Comparison of ENCODE assay signal across 10 cellular contexts in the genomic region with DNA sequence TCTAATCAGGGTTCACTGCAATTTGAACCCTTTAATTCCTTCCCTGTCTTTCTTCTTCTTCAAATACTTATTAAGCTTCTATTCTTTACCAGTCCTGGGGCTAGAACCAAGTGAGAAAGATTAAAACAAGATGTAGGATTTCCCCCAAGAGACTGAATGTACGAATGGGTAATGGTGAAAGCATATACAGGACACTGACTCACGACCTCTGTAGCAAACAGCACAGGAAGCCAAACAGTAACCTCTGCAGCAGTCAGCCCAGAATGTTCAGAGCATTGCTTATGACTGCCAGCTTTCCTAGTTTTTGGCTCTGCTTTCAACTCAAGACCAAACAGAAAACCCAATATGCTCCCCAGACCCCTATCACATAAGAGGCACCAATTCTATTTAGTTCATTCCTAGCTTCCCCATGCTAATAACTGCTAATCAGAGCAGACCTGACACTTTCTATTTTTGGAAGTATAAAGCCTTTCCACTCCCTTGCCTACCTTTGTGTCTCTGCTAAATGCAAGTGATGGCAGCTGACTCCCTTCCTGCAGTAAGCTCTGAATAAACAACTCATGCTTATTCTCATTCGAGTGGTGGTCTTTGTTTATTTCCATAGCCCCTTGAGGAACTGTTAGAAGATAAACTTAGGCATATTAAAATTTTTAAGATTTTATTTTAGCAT.
DNase-seq lines count a peak whose midpoint lies in the region; ATAC-seq and TF ChIP-seq lines count a peak whose summit lies in the region.
"Had no signal": no experiment of that assay in that cellular context is flagged by ENCODE, and none has a peak within 500 bp of the region (broad histone marks: within the 10 kb centered on the region; RNA-seq: fewer than 3 reads in every experiment).

No MANE protein-coding gene starts in this region.

- no peak overlapping the region for H3K4me3 Mint-ChIP-seq in MCF 10A (ENCODE audit: unreplicated experiment)
- no peak overlapping the region for H3K4me3 Mint-ChIP-seq in activated T-helper 17 cell treated with anti-CD3 and anti-CD28 coated beads, Interleukin-2, amount 50 U/mL, for 72 hours
- no peak overlapping the region for H3K4me3 Mint-ChIP-seq in activated CD4-positive, alpha-beta memory T cell treated with anti-CD3 and anti-CD28 coated beads for 36 hours
- H3K4me3 Mint-ChIP-seq: CD4-positive, alpha-beta memory T cell; T-helper 2 cell treated with Interferon-gamma antibody and Interleukin-4, amounts not matched to agents 5 μg/mL and 100 μg/mL, for 36 hours had no signal

- no peaks in the 10 kb centered on the region for H3K4me1 ChIP-seq in breast epithelium
- H3K4me1 ChIP-seq in trophoblast cell (ENCODE audit: control insufficient read depth in 1 of 2, insufficient read depth in 2 of 2, low read length in 2 of 2), result no peaks in the 10 kb centered on the region

- no peak overlapping the region for H3K4ac ChIP-seq in trophoblast cell (ENCODE audit: low read depth, low read length)

- H3K36me3 ChIP-seq in breast epithelium, result no peaks in the 10 kb centered on the region
- no peaks in the 10 kb centered on the region for H3K36me3 ChIP-seq in trophoblast cell (ENCODE audit: control insufficient read depth in 1 of 2, insufficient read depth in 2 of 2, low read length in 2 of 2)

- H3K9me3 ChIP-seq in breast epithelium (no peaks in the 10 kb centered on the region), trophoblast cell (ENCODE audit: insufficient read depth, low read depth, low read length) (no peaks in the 10 kb centered on the region)

- H2BK12ac ChIP-seq in trophoblast cell (ENCODE audit: low read length), result no peak overlapping the region

- H3K14ac ChIP-seq in trophoblast cell (ENCODE audit: low read length), result no peak overlapping the region

- DNase-seq in MCF 10A (ENCODE audit: unreplicated experiment) (peak; percentile 43), breast epithelium (ENCODE audit: low spot score in 2 of 2) (no peak), left ventricle myocardium superior (no peak), trophoblast cell (no peak), NK-92 (lab: John Stamatoyannopoulos, UW; ENCODE audit: unreplicated experiment) (no peak)
- DNase-seq in activated CD4-positive, alpha-beta memory T cell treated with anti-CD3 and anti-CD28 coated beads for 36 hours, result no peak
- DNase-seq: CD4-positive, alpha-beta memory T cell had no signal

- no peak overlapping the region for H3K4me2 ChIP-seq in trophoblast cell (ENCODE audit: low read length)

- H2BK120ac ChIP-seq in trophoblast cell (ENCODE audit: insufficient read depth, low read length, poor library complexity), result no peak overlapping the region

- H3K18ac ChIP-seq in trophoblast cell (ENCODE audit: low read length), result no peak overlapping the region

- H2AK5ac ChIP-seq in trophoblast cell (ENCODE audit: low read length), result no peak overlapping the region

- H2AFZ ChIP-seq in trophoblast cell (ENCODE audit: insufficient read depth, low read length, poor library complexity), result no peak overlapping the region

- H4K91ac ChIP-seq in trophoblast cell (ENCODE audit: low read depth, low read length), result no peak overlapping the region

- no peaks in the 10 kb centered on the region for H3K79me1 ChIP-seq in trophoblast cell (ENCODE audit: low read length)

- TF ChIP-seq CTCF in MCF 10A (IDR thresholded peaks at IDR 0.05; ENCODE audit: unreplicated experiment) (no peak), breast epithelium (IDR thresholded peaks at IDR 0.05) (no peak)

- H2BK5ac ChIP-seq in trophoblast cell (ENCODE audit: low read depth, low read length, poor library complexity), result no peak overlapping the region

- H3K4me1 Mint-ChIP-seq in MCF 10A (ENCODE audit: insufficient read depth, unreplicated experiment), result peaks cover 9% of the 10 kb centered on the region
- H3K4me1 Mint-ChIP-seq in activated T-helper 17 cell treated with anti-CD3 and anti-CD28 coated beads, Interleukin-2, amount 50 U/mL, for 72 hours, result no peaks in the 10 kb centered on the region
- H3K4me1 Mint-ChIP-seq in activated CD4-positive, alpha-beta memory T cell treated with anti-CD3 and anti-CD28 coated beads for 36 hours (ENCODE audit: low read depth), result no peaks in the 10 kb centered on the region
- H3K4me1 Mint-ChIP-seq: CD4-positive, alpha-beta memory T cell had no signal

- peak; percentile 64 for ATAC-seq in activated T-helper 17 cell treated with anti-CD3 and anti-CD28 coated beads, Interleukin-2, amount 50 U/mL, for 72 hours (replicated peaks)
- peak; percentile 95 for ATAC-seq in left ventricle myocardium superior
- no peak for ATAC-seq in GM21367 (IDR thresholded peaks at IDR 0.05; ENCODE audit: unreplicated experiment)

- CTCF ChIA-PET in MCF 10A (lab: Yijun Ruan, JAX), result interaction anchor here (0.6 to 1.3 kb wide), 2 partner anchors 10 to 14 kb away, joined by 3 read pairs; no protein-coding TSS in a partner anchor
- CTCF ChIA-PET in activated CD4-positive, alpha-beta memory T cell treated with anti-CD3 and anti-CD28 coated beads for 36 hours (lab: Charles Lee), result interaction anchor here (0.5 kb wide), 1 partner anchor 96 kb away, joined by 3 read pairs; no protein-coding TSS in a partner anchor

- peak overlapping the region; percentile 54 for H3K27ac Mint-ChIP-seq in MCF 10A (ENCODE audit: low read depth, unreplicated experiment)
- H3K27ac Mint-ChIP-seq in activated T-helper 17 cell treated with anti-CD3 and anti-CD28 coated beads, Interleukin-2, amount 50 U/mL, for 72 hours, result no peak overlapping the region
- H3K27ac Mint-ChIP-seq in activated CD4-positive, alpha-beta memory T cell treated with anti-CD3 and anti-CD28 coated beads for 36 hours, result no peak overlapping the region
- H3K27ac Mint-ChIP-seq: CD4-positive, alpha-beta memory T cell; T-helper 2 cell treated with Interferon-gamma antibody and Interleukin-4, amounts not matched to agents 5 μg/mL and 100 μg/mL, for 36 hours had no signal

- POLR2A ChIA-PET in MCF 10A (lab: Yijun Ruan, JAX), result no interaction called here
- POLR2A ChIA-PET in activated CD4-positive, alpha-beta memory T cell treated with anti-CD3 and anti-CD28 coated beads for 36 hours (lab: Charles Lee), result no interaction called here

- no peaks in the 10 kb centered on the region for H3K36me3 Mint-ChIP-seq in MCF 10A (ENCODE audit: insufficient read depth, unreplicated experiment)
- no peaks in the 10 kb centered on the region for H3K36me3 Mint-ChIP-seq in activated T-helper 17 cell treated with anti-CD3 and anti-CD28 coated beads, Interleukin-2, amount 50 U/mL, for 72 hours (ENCODE audit: low read depth)
- H3K36me3 Mint-ChIP-seq in activated CD4-positive, alpha-beta memory T cell treated with anti-CD3 and anti-CD28 coated beads for 36 hours, result no peaks in the 10 kb centered on the region
- H3K36me3 Mint-ChIP-seq: CD4-positive, alpha-beta memory T cell had no signal

- H3K4me3 ChIP-seq in breast epithelium (no peak overlapping the region), trophoblast cell (ENCODE audit: low read depth, low read length) (no peak overlapping the region)

- no peaks in the 10 kb centered on the region for H3K79me2 ChIP-seq in trophoblast cell (ENCODE audit: control insufficient read depth, insufficient read depth, low read length, poor library complexity)

- no peak for TF ChIP-seq POLR2A in breast epithelium (IDR thresholded peaks at IDR 0.05)

- no peak overlapping the region for H3K23ac ChIP-seq in trophoblast cell (ENCODE audit: low read length)

- H3K27ac ChIP-seq in breast epithelium (no peak overlapping the region), trophoblast cell (ENCODE audit: low read depth, low read length) (no peak overlapping the region)

- no TSS peak for BruUV-seq in MCF 10A (replicated peaks; lab: Mats Ljungman, UMichigan)

- intact Hi-C loops in MCF 10A (cut with micrococcal nuclease) (no loop called here), breast epithelium (cut with DNase I; ENCODE audit: low total_unique reads) (no loop called here), left ventricle myocardium superior (cut with micrococcal nuclease) (no loop called here)
- intact Hi-C loops in activated CD4-positive, alpha-beta memory T cell treated with anti-CD3 and anti-CD28 coated beads for 36 hours (cut with micrococcal nuclease), result no loop called here

- no CpG with 5 or more reads among the region's 3 CpGs for whole genome bisulfite sequencing in trophoblast cell (ENCODE audit: extremely low coverage, insufficient coverage, insufficient read length)

- H3K27me3 ChIP-seq in breast epithelium, result no peaks in the 10 kb centered on the region
- H3K27me3 ChIP-seq in trophoblast cell (ENCODE audit: insufficient read depth, low read length), result no peaks in the 10 kb centered on the region

- H4K12ac ChIP-seq in trophoblast cell (ENCODE audit: low read depth, low read length), result no peak overlapping the region

- no peaks in the 10 kb centered on the region for H3K27me3 Mint-ChIP-seq in MCF 10A (ENCODE audit: insufficient read depth, unreplicated experiment)
- H3K27me3 Mint-ChIP-seq in activated T-helper 17 cell treated with anti-CD3 and anti-CD28 coated beads, Interleukin-2, amount 50 U/mL, for 72 hours, result peaks cover 19% of the 10 kb centered on the region
- H3K27me3 Mint-ChIP-seq in activated CD4-positive, alpha-beta memory T cell treated with anti-CD3 and anti-CD28 coated beads for 36 hours, result peaks cover 3% of the 10 kb centered on the region

- no peaks in the 10 kb centered on the region for H3K9me3 Mint-ChIP-seq in MCF 10A (ENCODE audit: unreplicated experiment)
- no peaks in the 10 kb centered on the region for H3K9me3 Mint-ChIP-seq in activated T-helper 17 cell treated with anti-CD3 and anti-CD28 coated beads, Interleukin-2, amount 50 U/mL, for 72 hours
- no peaks in the 10 kb centered on the region for H3K9me3 Mint-ChIP-seq in activated CD4-positive, alpha-beta memory T cell treated with anti-CD3 and anti-CD28 coated beads for 36 hours
- H3K9me3 Mint-ChIP-seq: T-helper 2 cell treated with Interferon-gamma antibody and Interleukin-4, amounts not matched to agents 5 μg/mL and 100 μg/mL, for 36 hours had no signal

- H4K8ac ChIP-seq in trophoblast cell (ENCODE audit: low read depth, low read length), result no peak overlapping the region

- no peak overlapping the region for H3K9ac ChIP-seq in trophoblast cell (ENCODE audit: low read length)
